ENCODE assay signal across 21 cellular contexts in genomic region chr12:3977621-3978020, GRCh38.
"Had no signal": no experiment of that assay in that cellular context is flagged by ENCODE, and none has a peak within 500 bp of the region (broad histone marks: within the 10 kb centered on the region; RNA-seq: fewer than 3 reads in every experiment).

No MANE protein-coding gene starts in this region.

- H3K9me3 ChIP-seq: esophagus squamous epithelium, neutrophil had no signal

- H3K27ac Mint-ChIP-seq: type B pancreatic cell had no signal

- DNase-seq: activated CD4-positive, alpha-beta T cell treated with anti-CD3 and anti-CD28 coated beads for 4 hours; activated naive CD4-positive, alpha-beta T cell treated with Interleukin-2 at 50 U/mL for 16 hours; activated T-cell treated with anti-CD3 and anti-CD28 coated beads, Interleukin-2, amount 50 U/mL, for 72 hours; brain microvascular endothelial cell; cortex of kidney; effector CD8-positive, alpha-beta T cell; esophagus squamous epithelium; hippocampal formation; kidney; left lung; mammary epithelial cell; naive B cell; retina; SHP77 treated with DMSO at 0.1 percent for 48 hours; stimulated activated CD4-positive, alpha-beta T cell treated with anti-CD3 and anti-CD28 coated beads, Interleukin-2, amount 100 ng/mL, for 48 hours; stimulated activated naive CD4-positive, alpha-beta T cell; WERI-Rb-1 had no signal

- H3K27me3 ChIP-seq: brain microvascular endothelial cell, left lung, neutrophil had no signal

- H3K4me3 ChIP-seq: esophagus squamous epithelium, left lung had no signal

- ATAC-seq: activated T-cell treated with anti-CD3 and anti-CD28 coated beads, Interleukin-2, amount 50 U/mL, for 72 hours; left lung; SK-N-SH treated with all-trans-retinoic acid at 6 μM for 48 hours had no signal

- H3K4me1 ChIP-seq: left lung had no signal

- H3K27ac ChIP-seq: brain microvascular endothelial cell, esophagus squamous epithelium, left lung, neutrophil, WERI-Rb-1 had no signal

- H3K4me3 Mint-ChIP-seq: central memory CD8-positive, alpha-beta T cell; naive B cell; type B pancreatic cell had no signal

- H3K36me3 ChIP-seq: brain microvascular endothelial cell, esophagus squamous epithelium, left lung, neutrophil, WERI-Rb-1 had no signal
